ENCODE assay signal across 16 cellular contexts in the genomic region with DNA sequence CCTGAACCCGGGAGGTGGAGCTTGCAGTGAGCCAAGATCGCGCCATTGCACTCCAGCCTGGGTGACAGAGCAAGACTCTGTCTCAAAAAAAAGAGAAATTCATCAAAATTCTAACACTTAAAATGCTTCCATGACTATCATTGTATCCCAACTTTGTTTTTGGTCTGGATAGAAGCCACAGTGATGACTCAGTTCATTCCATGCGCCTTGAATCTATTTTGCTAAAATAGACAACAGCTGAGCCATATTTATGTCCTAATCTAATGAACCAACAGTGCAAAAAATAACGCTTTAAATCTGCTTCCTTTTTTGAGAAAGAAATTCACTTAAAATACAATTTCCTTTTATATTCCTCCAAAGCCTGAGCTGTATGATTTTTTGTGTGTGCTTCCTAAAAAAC. TPM values are rescaled to one million over a fixed set of nuclear protein-coding genes. Genes with fewer than 3 reads are reported as not detected.
DNase-seq lines count a peak whose midpoint lies in the region; ATAC-seq, FAIRE-seq and TF ChIP-seq lines count a peak whose summit lies in the region.
"Had no signal": no experiment of that assay in that cellular context is flagged by ENCODE, and none has a peak within 500 bp of the region (broad histone marks: within the 10 kb centered on the region; RNA-seq: fewer than 3 reads in every experiment).

No MANE protein-coding gene starts in this region.

- WGBS in IMR-90 (ENCODE audit: extremely low coverage in 2 of 2, insufficient read length in 1 of 2), 2 experiments, result no CpG with 5 or more reads among the region's 5 CpGs
- WGBS in K562 (ENCODE audit: insufficient coverage, low coverage, missing lambda C conversion rate), result 84% methylated on average over 5 of the region's 5 CpGs
- WGBS in testis, 2 donors, result 61 to 77% methylated on average over 5 of the region's 5 CpGs

- H3K14ac ChIP-seq in IMR-90 (replicated peaks; ENCODE audit: low read depth, low read length), result no peak overlapping the region

- H4K91ac ChIP-seq in IMR-90 (ENCODE audit: insufficient read depth, low read depth, low read length), result no peak overlapping the region

- H3K27me3 ChIP-seq in IMR-90 (ENCODE audit: control insufficient read depth, insufficient read depth, low read length) (no peaks in the 10 kb centered on the region), K562 (ENCODE audit: control insufficient read depth in 2 of 2, insufficient read depth in 2 of 2, low read length in 2 of 2) (no peaks in the 10 kb centered on the region), testis (no peaks in the 10 kb centered on the region), Karpas-422 (ENCODE audit: low read length) (no peaks in the 10 kb centered on the region)
- H3K27me3 ChIP-seq: cardiac muscle cell, SJCRH30 had no signal

- H2AFZ ChIP-seq in IMR-90 (replicated peaks; ENCODE audit: low read length, poor library complexity) (no peak overlapping the region), K562 (ENCODE audit: low read depth, low read length) (0 out of 2 replicates have a peak overlapping the region, but pooled peaks have one; percentile 4), Karpas-422 (ENCODE audit: low read length) (no peak overlapping the region)

- TF ChIP-seq POLR2A in IMR-90 (IDR thresholded peaks at IDR 0.05; ENCODE audit: low read depth, low read length), result no peak
- no peak for TF ChIP-seq POLR2A in K562 (conservative IDR thresholded peaks at IDR 0.05)
- no peak for TF ChIP-seq POLR2A in testis (IDR thresholded peaks at IDR 0.05)

- H3K4me3 ChIP-seq in IMR-90 (ENCODE audit: insufficient read depth, low read depth, low read length) (no peak overlapping the region), K562 (no peak overlapping the region), testis (no peak overlapping the region), Karpas-422 (ENCODE audit: low read length) (no peak overlapping the region)
- H3K4me3 ChIP-seq: cardiac muscle cell, SJCRH30 had no signal

- H3K4me1 ChIP-seq in IMR-90 (ENCODE audit: control insufficient read depth, insufficient read depth, low read length) (peaks cover 4% of the 10 kb centered on the region; the same call in 1 of the 2 replicates), K562 (replicated peaks in 1 of 2; ENCODE audit: control insufficient read depth in 2 of 2, insufficient read depth in 2 of 2, low read length in 2 of 2) (no peaks in the 10 kb centered on the region), testis (no peaks in the 10 kb centered on the region), Karpas-422 (ENCODE audit: low read length) (no peaks in the 10 kb centered on the region; the same call in 1 of the 2 replicates)

- H3K9me1 ChIP-seq in IMR-90 (ENCODE audit: insufficient read depth, low read length), result peaks cover 8% of the 10 kb centered on the region
- H3K9me1 ChIP-seq in K562 (ENCODE audit: control insufficient read depth, insufficient read depth, low read length), result no peaks in the 10 kb centered on the region

- H2BK5ac ChIP-seq in IMR-90 (ENCODE audit: low read depth, low read length, poor library complexity, severe bottlenecking), result no peak overlapping the region

- no peak overlapping the region for H2BK120ac ChIP-seq in IMR-90 (ENCODE audit: low read depth, low read length)

- H3K4ac ChIP-seq in IMR-90 (ENCODE audit: low read depth, low read length), result no peak overlapping the region

- no peak overlapping the region for H3K9ac ChIP-seq in IMR-90 (ENCODE audit: low read depth, low read length)
- no peak overlapping the region for H3K9ac ChIP-seq in K562 (ENCODE audit: insufficient read depth in 1 of 2, low read depth in 2 of 2, low read length in 2 of 2)
- no peak overlapping the region for H3K9ac ChIP-seq in Karpas-422 (ENCODE audit: low read length)
- H3K9ac ChIP-seq: KMS-11 had no signal

- DNase-seq in AG08395 (ENCODE audit: low spot score) (peak; percentile 81), IMR-90 (peak; percentile 80), K562 (ENCODE audit: extremely low read depth in 1 of 4, low spot score in 3 of 4) (no peak), iris pigment epithelial cell (ENCODE audit: low read depth) (peak; percentile 76), HPDE6-E6E7 (ENCODE audit: extremely low spot score) (no peak), testis (no peak), Karpas-422 (no peak), DMS153 treated with DMSO at 0.1 percent for 48 hours (lab: John Stamatoyannopoulos, UW; ENCODE audit: unreplicated experiment) (no peak)
- DNase-seq: activated gamma-delta T cell, DMS 273 treated with DMSO at 0.1 percent for 48 hours, NCI-H2029 treated with DMSO at 0.1 percent for 48 hours, occipital lobe had no signal

- in situ Hi-C loops in IMR-90 (cut with MboI; ENCODE audit: low sequenced_read_pairs), result no loop called here
- in situ Hi-C loops in K562 (cut with MboI), result no loop called here

- no peak overlapping the region for H2BK15ac ChIP-seq in IMR-90 (ENCODE audit: low read depth, low read length)

- H3K79me1 ChIP-seq in IMR-90 (ENCODE audit: low read depth in 1 of 2, low read length in 2 of 2), result no peaks in the 10 kb centered on the region

- no peak overlapping the region for H2AK5ac ChIP-seq in IMR-90 (ENCODE audit: low read depth, low read length)

- H3K4me2 ChIP-seq in IMR-90 (ENCODE audit: low read depth, low read length), result no peak overlapping the region
- no peak overlapping the region for H3K4me2 ChIP-seq in K562 (ENCODE audit: insufficient read depth, low read length)
- no peak overlapping the region for H3K4me2 ChIP-seq in Karpas-422 (ENCODE audit: low read depth, low read length, poor library complexity, severe bottlenecking)
- H3K4me2 ChIP-seq: KMS-11 had no signal

- no peaks in the 10 kb centered on the region for H4K20me1 ChIP-seq in IMR-90 (ENCODE audit: insufficient read depth, low read length)
- no peaks in the 10 kb centered on the region for H4K20me1 ChIP-seq in K562 (replicated peaks; ENCODE audit: control insufficient read depth, insufficient read depth, low read length)
- no peaks in the 10 kb centered on the region for H4K20me1 ChIP-seq in Karpas-422 (ENCODE audit: insufficient read depth, low read depth, low read length)

- TF ChIP-seq CTCF in IMR-90 (conservative IDR thresholded peaks at IDR 0.05; ENCODE audit: low read depth, low read length) (no peak), K562 (IDR thresholded peaks at IDR 0.05 in 2 of 3, conservative IDR thresholded peaks at IDR 0.05 in 1 of 3; ENCODE audit: insufficient read depth in 2 of 3, low read depth in 1 of 3, low read length in 3 of 3) (no peak), testis (IDR thresholded peaks at IDR 0.05) (no peak)

- POLR2A ChIA-PET in IMR-90 (lab: Charles Lee; ENCODE audit: unreplicated experiment), result interaction anchor here (1.3 kb wide), 1 partner anchor 23 kb away, joined by 5 read pairs; a partner anchor contains a TSS
- POLR2A ChIA-PET in K562 (lab: Yijun Ruan, JAX), result no interaction called here

- dilution Hi-C loops in IMR-90 (cut with HindIII; ENCODE audit: low sequenced_read_pairs, unreplicated experiment), result no loop called here

- H3K56ac ChIP-seq in IMR-90 (ENCODE audit: extremely low read depth, insufficient read depth, low read length), result no peak overlapping the region

- no peaks in the 10 kb centered on the region for H3K9me2 ChIP-seq in Karpas-422 (replicated peaks; ENCODE audit: insufficient read depth, low read length)

- FAIRE-seq in K562 (lab: Jason Lieb, UNC), result no peak
- FAIRE-seq: endometrium had no signal

- intact Hi-C loops in IMR-90 (cut with micrococcal nuclease), result no loop called here
- intact Hi-C loops in K562 (cut with micrococcal nuclease), result no loop called here
- intact Hi-C loops in testis (cut with DNase I; ENCODE audit: low total_unique reads), result no loop called here

- no peak overlapping the region for H4K5ac ChIP-seq in IMR-90 (ENCODE audit: low read depth, low read length)

- H3K36me3 ChIP-seq in IMR-90 (ENCODE audit: control insufficient read depth, insufficient read depth, low read length) (no peaks in the 10 kb centered on the region), K562 (ENCODE audit: control insufficient read depth, insufficient read depth, low read length) (no peaks in the 10 kb centered on the region), testis (ENCODE audit: low read depth, missing control alignments) (no peaks in the 10 kb centered on the region), Karpas-422 (ENCODE audit: insufficient read depth, low read length) (no peaks in the 10 kb centered on the region)
- H3K36me3 ChIP-seq: cardiac muscle cell, SJCRH30 had no signal

- TF ChIP-seq EP300 in K562 (IDR thresholded peaks at IDR 0.05; ENCODE audit: low read length), result no peak

- H3K23ac ChIP-seq in IMR-90 (ENCODE audit: low read depth, low read length), result no peak overlapping the region

- no peak overlapping the region for H4K8ac ChIP-seq in IMR-90 (ENCODE audit: low read depth in 2 of 2, low read length in 2 of 2)

- no peak overlapping the region for H3K18ac ChIP-seq in IMR-90 (ENCODE audit: low read depth, low read length)

- no TSS peak for BruUV-seq in IMR-90 (replicated peaks; lab: Mats Ljungman, UMichigan)
- BruUV-seq in K562 (replicated peaks; lab: Mats Ljungman, UMichigan), result no TSS peak

- H3K9me3 ChIP-seq in IMR-90 (ENCODE audit: control insufficient read depth, insufficient read depth, low read length) (no peaks in the 10 kb centered on the region), K562 (replicated peaks; ENCODE audit: control insufficient read depth, insufficient read depth, low read depth, low read length) (no peaks in the 10 kb centered on the region), testis (no peaks in the 10 kb centered on the region), Karpas-422 (ENCODE audit: low read length) (no peaks in the 10 kb centered on the region)
- H3K9me3 ChIP-seq: SJCRH30 had no signal

- TF ChIP-seq RAD21 in IMR-90 (IDR thresholded peaks at IDR 0.05; ENCODE audit: low read length) (no peak), K562 (CRISPR knock-in tag; conservative IDR thresholded peaks at IDR 0.05 in 1 of 2, IDR thresholded peaks at IDR 0.05 in 1 of 2) (no peak)

- H3K27ac ChIP-seq in IMR-90 (ENCODE audit: insufficient read depth, low read length), result no peak overlapping the region
- no peak overlapping the region for H3K27ac ChIP-seq in K562 (ENCODE audit: extremely low read depth, low read depth, low read length)
- H3K27ac ChIP-seq in testis, result no peak overlapping the region
- no peak overlapping the region for H3K27ac ChIP-seq in Karpas-422 (ENCODE audit: low read length)
- H3K27ac ChIP-seq: cardiac muscle cell, KMS-11, SJCRH30 had no signal

- ATAC-seq in IMR-90 (ENCODE audit: low read depth), result peak; percentile 85
- no peak for ATAC-seq in K562

- H2AK9ac ChIP-seq in IMR-90 (replicated peaks; ENCODE audit: low read depth, low read length, poor library complexity), result no peak overlapping the region

- CTCF ChIA-PET in IMR-90 (lab: Yijun Ruan, JAX) (interaction anchor here (0.7 kb wide), 1 partner anchor 24 kb away, joined by 3 read pairs; no protein-coding TSS in a partner anchor), K562 (lab: Yijun Ruan, JAX; ENCODE audit: low intra/inter-chr PET ratio) (interaction anchor here (0.7 kb wide), 1 partner anchor 8 kb away, joined by 4 read pairs; no protein-coding TSS in a partner anchor)

- H3K79me2 ChIP-seq in K562 (ENCODE audit: control insufficient read depth, insufficient read depth, low read length) (no peaks in the 10 kb centered on the region), Karpas-422 (ENCODE audit: low read length) (no peaks in the 10 kb centered on the region)

- no peak overlapping the region for H2BK20ac ChIP-seq in IMR-90 (ENCODE audit: low read depth, low read length)

RNA-seq across cellular contexts. Expression of a gene that starts 23.2 kb away (rescaled TPM):
- 17.2 and 25.0 TPM in 2 replicates for total RNA-seq in IMR-90 (2012; rRNA removed)
- polyA plus RNA-seq in IMR-90 (2012; rRNA removed), result 17.6 and 21.8 TPM in 2 replicates
- 7.2 and 7.3 TPM in 2 replicates for polyA plus RNA-seq in IMR-90 (2012; cell fraction: cytosol; rRNA removed)
- polyA plus RNA-seq in IMR-90 (2012; cell fraction: nucleus; rRNA removed; ENCODE audit: low replicate concordance), result 32.2 and 53.0 TPM in 2 replicates
- total RNA-seq in K562 (2011; cell fraction: chromatin; rRNA removed; ENCODE audit: low replicate concordance), result 21.9 and 35.1 TPM in 2 replicates
- total RNA-seq in K562 (2011; cell fraction: nucleolus; rRNA removed), result 13.2 and 13.5 TPM in 2 replicates
- 26.3 and 35.4 TPM in 2 replicates for total RNA-seq in K562 (2011; cell fraction: nucleoplasm; rRNA removed)
- 12.5 and 14.1 TPM in 2 replicates for total RNA-seq in K562 (2014; rRNA removed)
- total RNA-seq in K562 (2014; rRNA removed; fragmentation: Illumina TruSeq; extraction: Trizol), result 11.6 and 11.9 TPM in 2 replicates
- total RNA-seq in K562 (2015; rRNA removed; fragmentation: Illumina TruSeq; extraction: Trizol), result 13.8 and 14.1 TPM in 2 replicates
- 21.1 and 23.2 TPM in 2 replicates for total RNA-seq in K562 (2021)
- 10.4 and 13.7 TPM in 2 replicates for polyA plus RNA-seq in K562 (2011; rRNA removed)
- polyA plus RNA-seq in K562 (2011; cell fraction: cytosol; rRNA removed), result 7.8 and 8.1 TPM in 2 replicates
- polyA plus RNA-seq in K562 (2011; cell fraction: nucleus; rRNA removed), result 25.6 and 29.5 TPM in 2 replicates
- 17.2 and 19.2 TPM in 2 replicates for polyA plus RNA-seq in K562 (2012)
- 16.7 and 17.8 TPM in 2 replicates for polyA plus RNA-seq in K562 (2014; fragmentation: Illumina TruSeq; extraction: Trizol)
- 1 to 10 TPM; 3.5 to 3.7 TPM for polyA plus RNA-seq in K562 (2014; fragmentation: Nextera tagmentation; extraction: Ambion mirVana)
- 14.7 and 16.1 TPM in 2 replicates for polyA plus RNA-seq in K562 (2014; rRNA removed)
- polyA minus RNA-seq in K562 (2011; rRNA and poly(A)+ RNA removed), result 11.3 and 19.4 TPM in 2 replicates
- polyA minus RNA-seq in K562 (2011; cell fraction: cytosol; rRNA and poly(A)+ RNA removed), result 4.0 and 7.3 TPM in 2 replicates
- 14.4 and 24.0 TPM in 2 replicates for polyA minus RNA-seq in K562 (2011; cell fraction: nucleus; rRNA and poly(A)+ RNA removed)
- total RNA-seq in testis, result 10 to 100 TPM; 26.0 to 28.7 TPM
- polyA plus RNA-seq in testis (ENCODE audit: insufficient read depth, low read depth, low replicate concordance), result 8.4 TPM
- 39.6 and 55.7 TPM in 2 replicates for total RNA-seq in Karpas-422 (2014; rRNA removed; shearing (Covaris generic); ENCODE audit: low replicate concordance)

Comparison
In these comparisons a context has a peak if more than half of its experiments do, and no peak if none do; other contexts are left out.
1. DNase-seq: peak in AG08395 (single experiment), IMR-90 (single experiment) and iris pigment epithelial cell (single experiment); none in K562 (0 of 4), HPDE6-E6E7 (single experiment), testis (single experiment), Karpas-422 (single experiment) and DMS153 treated with DMSO at 0.1 percent for 48 hours (single experiment).